Comparison of ENCODE assay signal across 4 cellular contexts in the genomic region with DNA sequence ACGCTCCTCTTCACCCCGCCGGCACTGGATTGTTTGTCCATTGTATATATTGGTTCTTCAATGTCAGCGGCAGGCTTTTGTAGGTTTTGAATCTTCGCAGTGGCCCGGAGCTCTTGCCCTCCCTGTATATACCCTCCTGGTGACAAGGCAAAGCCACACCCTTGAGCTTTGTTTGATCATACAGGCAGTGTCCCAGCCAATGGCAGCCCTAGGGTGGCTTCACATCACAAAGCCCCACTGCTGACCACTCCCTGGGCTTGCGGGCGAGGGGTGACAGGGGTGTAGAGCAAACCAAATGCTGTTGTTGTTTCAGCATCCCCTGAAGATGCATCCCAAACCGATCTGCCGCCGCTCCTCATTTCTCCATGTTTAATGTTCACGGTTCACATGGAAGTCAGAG. TPM values are rescaled to one million over a fixed set of nuclear protein-coding genes. Genes with fewer than 3 reads are reported as not detected.
"Had no signal": no experiment of that assay in that cellular context is flagged by ENCODE, and none has a peak within 500 bp of the region (broad histone marks: within the 10 kb centered on the region; RNA-seq: fewer than 3 reads in every experiment).

A gene with protein sequence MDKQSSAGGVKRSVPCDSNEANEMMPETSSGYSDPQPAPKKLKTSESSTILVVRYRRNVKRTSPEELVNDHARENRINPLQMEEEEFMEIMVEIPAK (minus strand): TSS at position 101 of the 400 bp plus-strand sequence. CDS start 60 bp downstream, at position 41.

RNA-seq across cellular contexts. Expression of the gene that starts here (rescaled TPM):
- total RNA-seq: HepG2, HT-29, IMR-90, K562 had no signal
